In genomic region chr5:142447887-142448286, GRCh38 we compare ENCODE assay signal across 7 cellular contexts.
"Had no signal": no experiment of that assay in that cellular context is flagged by ENCODE, and none has a peak within 500 bp of the region (broad histone marks: within the 10 kb centered on the region; RNA-seq: fewer than 3 reads in every experiment).

No MANE protein-coding gene starts in this region.

- H3K4me2 ChIP-seq: GM23338 had no signal

- ATAC-seq: GM23338 had no signal

- H3K4me3 ChIP-seq: GM23338 had no signal

- DNase-seq: H9, HCEC 1CT, KG1 had no signal

- H2AFZ ChIP-seq: GM23338 had no signal

- FAIRE-seq: H1, H54, HTR-8/SVneo had no signal
